25 cellular contexts compared by ENCODE assay signal in genomic region chr5:136907371-136907770, GRCh38.
"Had no signal": no experiment of that assay in that cellular context is flagged by ENCODE, and none has a peak within 500 bp of the region (broad histone marks: within the 10 kb centered on the region; RNA-seq: fewer than 3 reads in every experiment).

No MANE protein-coding gene starts in this region.

- H3K9me3 ChIP-seq: gastrocnemius medialis, mucosa of descending colon, neutrophil, right lobe of liver, testis, upper lobe of right lung had no signal

- H3K4me3 ChIP-seq: dorsolateral prefrontal cortex, gastrocnemius medialis, heart right ventricle, lung, mucosa of descending colon, right lobe of liver, spleen, testis, tibial nerve, upper lobe of right lung had no signal

- H3K27me3 ChIP-seq: dorsolateral prefrontal cortex, gastrocnemius medialis, heart right ventricle, neutrophil, right lobe of liver, spleen, testis, tibial nerve, upper lobe of right lung had no signal

- H3K4me1 ChIP-seq: gastrocnemius medialis, heart right ventricle, right lobe of liver, spleen, testis, tibial nerve, upper lobe of right lung had no signal

- H3K36me3 ChIP-seq: gastrocnemius medialis, heart right ventricle, neutrophil, right lobe of liver, spleen, tibial nerve, upper lobe of right lung had no signal

- ATAC-seq: esophagus mucosa; gastrocnemius medialis; heart right ventricle; left colon; left ventricle myocardium superior; mucosa of descending colon; naive thymus-derived CD8-positive, alpha-beta T cell; right lobe of liver; stimulated activated memory B cell treated with anti-CD40 and anti-IgM and Interleukin-4, amounts not matched to agents 10 μg/mL and 1 μg/mL and 100 μg/mL, for 72 hours; stimulated activated naive CD8-positive, alpha-beta T cell treated with anti-CD3 and anti-CD28 coated beads, Interleukin-15, amount 100 ng/mL, for 72 hours; upper lobe of right lung had no signal

- DNase-seq: cortex of kidney; dorsolateral prefrontal cortex; effector CD8-positive, alpha-beta T cell; gastrocnemius medialis; heart right ventricle; hypothalamus; left colon; left ventricle myocardium superior; mesenchymal stem cell; mucosa of descending colon; naive thymus-derived CD8-positive, alpha-beta T cell; posterior cingulate gyrus; right lobe of liver; spleen; stimulated activated CD4-positive, alpha-beta T cell treated with anti-CD3 and anti-CD28 coated beads, Interleukin-15, amount 100 ng/mL, for 24 hours; stimulated activated CD4-positive, alpha-beta T cell treated with anti-CD3 and anti-CD28 coated beads, Interleukin-1b, Interleukin-23, amount 100 ng/mL, for 48 hours; stimulated activated CD4-positive, alpha-beta T cell treated with anti-CD3 and anti-CD28 coated beads, Interleukin-4, amount 100 ng/mL, for 24 hours; stimulated activated naive CD8-positive, alpha-beta T cell treated with anti-CD3 and anti-CD28 coated beads, Interleukin-15, amount 100 ng/mL, for 72 hours; testis; upper lobe of right lung had no signal

- H3K27ac ChIP-seq: dorsolateral prefrontal cortex, gastrocnemius medialis, heart right ventricle, neutrophil, right lobe of liver, spleen, testis, tibial nerve, upper lobe of right lung had no signal
